In genomic region chr2:239285071-239285931, GRCh38 we compare ENCODE assay signal across 9 cellular contexts.
DNase-seq lines count a peak whose midpoint lies in the region; ATAC-seq and TF ChIP-seq lines count a peak whose summit lies in the region.
"Had no signal": no experiment of that assay in that cellular context is flagged by ENCODE, and none has a peak within 500 bp of the region (broad histone marks: within the 10 kb centered on the region; RNA-seq: fewer than 3 reads in every experiment).

No MANE protein-coding gene starts in this region.

- H3K27me3 Mint-ChIP-seq in activated CD4-positive, alpha-beta memory T cell treated with anti-CD3 and anti-CD28 coated beads for 36 hours, result peaks cover 5% of the 10 kb centered on the region

- H2AFZ ChIP-seq in IMR-90 (replicated peaks; ENCODE audit: low read length, poor library complexity), result peak overlapping the region; percentile 81

- CTCF ChIA-PET in IMR-90 (lab: Yijun Ruan, JAX) (interaction anchor here (1.3 kb wide), 1 partner anchor 18 kb away, joined by 4 read pairs; no protein-coding TSS in a partner anchor), HEK293T (lab: Yijun Ruan, JAX) (no interaction called here)
- CTCF ChIA-PET in activated CD4-positive, alpha-beta memory T cell treated with anti-CD3 and anti-CD28 coated beads for 36 hours (lab: Charles Lee), result interaction anchor here (0.9 kb wide), 1 partner anchor 10 kb away, joined by 4 read pairs; no protein-coding TSS in a partner anchor

- DNase-seq in IMR-90 (no peak), left ventricle myocardium inferior (peak; percentile 9), dedifferentiated amniotic fluid mesenchymal stem cell (ENCODE audit: extremely low spot score) (no peak), HEK293T (ENCODE audit: extremely low spot score) (no peak)
- peak; percentile 60 for DNase-seq in activated CD4-positive, alpha-beta memory T cell treated with anti-CD3 and anti-CD28 coated beads for 36 hours
- peak; percentile 47 for DNase-seq in stimulated activated naive CD8-positive, alpha-beta T cell treated with anti-CD3 and anti-CD28 coated beads, Interleukin-15, Interleukin-2, amounts not matched to agents 100 U/mL and 50 U/mL, for 24 hours
- DNase-seq: NCI-H524 had no signal

- no peak overlapping the region for H3K4me3 ChIP-seq in IMR-90 (ENCODE audit: insufficient read depth, low read depth, low read length)
- H3K4me3 ChIP-seq in left ventricle myocardium inferior, result peak overlapping the region; percentile 37

- no peaks in the 10 kb centered on the region for H4K20me1 ChIP-seq in IMR-90 (ENCODE audit: insufficient read depth, low read length)

- peak overlapping the region; percentile 53 for H4K91ac ChIP-seq in IMR-90 (ENCODE audit: insufficient read depth, low read depth, low read length)

- H3K56ac ChIP-seq in IMR-90 (ENCODE audit: extremely low read depth, insufficient read depth, low read length), result peak overlapping the region; percentile 0; the same call in 1 of the 2 replicates

- H3K79me1 ChIP-seq in IMR-90 (ENCODE audit: low read depth in 1 of 2, low read length in 2 of 2), result peaks cover 38 to 77% of the 10 kb centered on the region in 2 experiments

- peaks cover 65% of the 10 kb centered on the region for H3K4me1 Mint-ChIP-seq in activated CD4-positive, alpha-beta memory T cell treated with anti-CD3 and anti-CD28 coated beads for 36 hours (ENCODE audit: low read depth)

- H3K9me1 ChIP-seq in IMR-90 (ENCODE audit: insufficient read depth, low read length), result peaks cover 24% of the 10 kb centered on the region

- dilution Hi-C loops in IMR-90 (cut with HindIII; ENCODE audit: low sequenced_read_pairs, unreplicated experiment), result no loop called here

- peak overlapping the region; percentile 15 to 83; a peak in 3 of 4 replicates for H4K8ac ChIP-seq in IMR-90 (ENCODE audit: low read depth in 2 of 2, low read length in 2 of 2)

- H3K4me1 ChIP-seq in IMR-90 (ENCODE audit: control insufficient read depth, insufficient read depth, low read length) (peaks cover 35% of the 10 kb centered on the region), left ventricle myocardium inferior (peaks cover 75% of the 10 kb centered on the region)

- H3K4me3 Mint-ChIP-seq in activated CD4-positive, alpha-beta memory T cell treated with anti-CD3 and anti-CD28 coated beads for 36 hours, result peak overlapping the region; percentile 46

- H3K14ac ChIP-seq in IMR-90 (replicated peaks; ENCODE audit: low read depth, low read length), result peak overlapping the region; percentile 39

- TF ChIP-seq CTCF in IMR-90 (conservative IDR thresholded peaks at IDR 0.05; ENCODE audit: low read depth, low read length) (no peak), left ventricle myocardium inferior (IDR thresholded peaks at IDR 0.05; ENCODE audit: borderline replicate concordance) (no peak)

- H3K4ac ChIP-seq in IMR-90 (ENCODE audit: low read depth, low read length), result peak overlapping the region; percentile 64

- H2BK120ac ChIP-seq in IMR-90 (ENCODE audit: low read depth, low read length), result peak overlapping the region; percentile 90

- BruUV-seq in IMR-90 (replicated peaks; lab: Mats Ljungman, UMichigan), result no TSS peak

- no peak overlapping the region for H2BK15ac ChIP-seq in IMR-90 (ENCODE audit: low read depth, low read length)

- H2AK5ac ChIP-seq in IMR-90 (ENCODE audit: low read depth, low read length), result peak overlapping the region; percentile 16

- intact Hi-C loops in IMR-90 (cut with micrococcal nuclease), result loop anchor here (5.0 kb wide), 1 partner anchor 58 kb away; no protein-coding TSS in a partner anchor
- intact Hi-C loops in activated CD4-positive, alpha-beta memory T cell treated with anti-CD3 and anti-CD28 coated beads for 36 hours (cut with micrococcal nuclease), result loop anchor here (10.0 kb wide), 1 partner anchor 340 kb away; no protein-coding TSS in a partner anchor
- intact Hi-C loops in left ventricle myocardium inferior (cut with micrococcal nuclease), result no loop called here

- no peaks in the 10 kb centered on the region for H3K27me3 ChIP-seq in IMR-90 (ENCODE audit: control insufficient read depth, insufficient read depth, low read length)
- H3K27me3 ChIP-seq in left ventricle myocardium inferior (ENCODE audit: low read depth), result no peaks in the 10 kb centered on the region

- 40% methylated on average over 10 of the region's 26 CpGs; no CpG with 5 or more reads in 1 of the 2 experiments for WGBS in IMR-90 (ENCODE audit: extremely low coverage in 2 of 2, insufficient read length in 1 of 2), 2 experiments

- no peaks in the 10 kb centered on the region for H3K9me3 ChIP-seq in IMR-90 (ENCODE audit: control insufficient read depth, insufficient read depth, low read length)
- H3K9me3 ChIP-seq in left ventricle myocardium inferior (replicated peaks), result no peaks in the 10 kb centered on the region

- peak overlapping the region; percentile 55 for H3K4me2 ChIP-seq in IMR-90 (ENCODE audit: low read depth, low read length)

- H3K23ac ChIP-seq in IMR-90 (ENCODE audit: low read depth, low read length), result peak overlapping the region; percentile 53

- H3K36me3 ChIP-seq in IMR-90 (ENCODE audit: control insufficient read depth, insufficient read depth, low read length), result no peaks in the 10 kb centered on the region
- H3K36me3 ChIP-seq in left ventricle myocardium inferior, result peaks cover 3% of the 10 kb centered on the region

- H3K36me3 Mint-ChIP-seq in activated CD4-positive, alpha-beta memory T cell treated with anti-CD3 and anti-CD28 coated beads for 36 hours, result no peaks in the 10 kb centered on the region

- H3K27ac ChIP-seq in IMR-90 (ENCODE audit: insufficient read depth, low read length), result peak overlapping the region; percentile 43
- H3K27ac ChIP-seq in left ventricle myocardium inferior (replicated peaks), result no peak overlapping the region

- in situ Hi-C loops in IMR-90 (cut with MboI; ENCODE audit: low sequenced_read_pairs), result no loop called here

- H2AK9ac ChIP-seq in IMR-90 (replicated peaks; ENCODE audit: low read depth, low read length, poor library complexity), result peak overlapping the region; percentile 86

- H3K18ac ChIP-seq in IMR-90 (ENCODE audit: low read depth, low read length), result peak overlapping the region; percentile 78

- TF ChIP-seq POLR2A in IMR-90 (IDR thresholded peaks at IDR 0.05; ENCODE audit: low read depth, low read length), result no peak

- H4K5ac ChIP-seq in IMR-90 (ENCODE audit: low read depth, low read length), result peak overlapping the region; percentile 88

- no peaks in the 10 kb centered on the region for H3K9me3 Mint-ChIP-seq in activated CD4-positive, alpha-beta memory T cell treated with anti-CD3 and anti-CD28 coated beads for 36 hours

- ATAC-seq in IMR-90 (ENCODE audit: low read depth), result peak; percentile 44
- peak; percentile 59 for ATAC-seq in stimulated activated naive CD8-positive, alpha-beta T cell treated with anti-CD3 and anti-CD28 coated beads, Interleukin-15, Interleukin-2, amounts not matched to agents 100 U/mL and 50 U/mL, for 24 hours
- no peak for ATAC-seq in HG03442 (IDR thresholded peaks at IDR 0.05; ENCODE audit: unreplicated experiment)
- no peak for ATAC-seq in HG02623 (IDR thresholded peaks at IDR 0.05; ENCODE audit: unreplicated experiment)

- peak overlapping the region; percentile 69 for H2BK5ac ChIP-seq in IMR-90 (ENCODE audit: low read depth, low read length, poor library complexity, severe bottlenecking)

- no peak for TF ChIP-seq RAD21 in IMR-90 (IDR thresholded peaks at IDR 0.05; ENCODE audit: low read length)

- H2BK20ac ChIP-seq in IMR-90 (ENCODE audit: low read depth, low read length), result peak overlapping the region; percentile 11

- H3K9ac ChIP-seq in IMR-90 (ENCODE audit: low read depth, low read length), result peak overlapping the region; percentile 52; the same call in 1 of the 2 replicates

- POLR2A ChIA-PET in IMR-90 (lab: Charles Lee; ENCODE audit: unreplicated experiment) (no interaction called here), HEK293T (lab: Yijun Ruan, JAX) (no interaction called here)
- POLR2A ChIA-PET in activated CD4-positive, alpha-beta memory T cell treated with anti-CD3 and anti-CD28 coated beads for 36 hours (lab: Charles Lee), result interaction anchor here (0.8 to 1.7 kb wide), 8 partner anchors 9 to 128 kb away, joined by 3 to 4 read pairs (median 4); partner anchors contain the start of gene HDAC4

- peak overlapping the region; percentile 80 for H3K27ac Mint-ChIP-seq in activated CD4-positive, alpha-beta memory T cell treated with anti-CD3 and anti-CD28 coated beads for 36 hours

TF ChIP-seq in IMR-90, 13 proteins besides CTCF, POLR2A, EP300 and RAD21:
- no peak for TF ChIP-seq RCOR1 (IDR thresholded peaks at IDR 0.05; ENCODE audit: insufficient replicate concordance, low read length)
- TF ChIP-seq CEBPB (IDR thresholded peaks at IDR 0.05; ENCODE audit: low read depth, low read length), result no peak
- no peak for TF ChIP-seq SMC3 (IDR thresholded peaks at IDR 0.05; ENCODE audit: low read depth, low read length)
- TF ChIP-seq MAZ (IDR thresholded peaks at IDR 0.05; ENCODE audit: borderline replicate concordance, low read depth, low read length), result no peak
- TF ChIP-seq RFX5 (IDR thresholded peaks at IDR 0.05; ENCODE audit: low read depth, low read length), result no peak
- TF ChIP-seq FOS (IDR thresholded peaks at IDR 0.05; ENCODE audit: low read depth, low read length), result no peak
- TF ChIP-seq MXI1 (IDR thresholded peaks at IDR 0.05; ENCODE audit: borderline replicate concordance, low read depth, low read length), result no peak
- no peak for TF ChIP-seq NFE2L2 (IDR thresholded peaks at IDR 0.05; ENCODE audit: low read depth, low read length)

TF ChIP-seq in HEK293T, 16 proteins besides CTCF, POLR2A, EP300 and RAD21:
- TF ChIP-seq FOXA1 (IDR thresholded peaks at IDR 0.05) (no peak), SP1 (IDR thresholded peaks at IDR 0.05) (no peak), LEF1 (IDR thresholded peaks at IDR 0.05; ENCODE audit: borderline replicate concordance) (no peak), CTBP1 (IDR thresholded peaks at IDR 0.05; ENCODE audit: borderline replicate concordance) (no peak), HDGF (IDR thresholded peaks at IDR 0.05; ENCODE audit: borderline replicate concordance) (no peak), TARDBP (IDR thresholded peaks at IDR 0.05) (no peak), ZNF384 (IDR thresholded peaks at IDR 0.05) (no peak), ELF4 (IDR thresholded peaks at IDR 0.05) (no peak), BHLHE40 (IDR thresholded peaks at IDR 0.05; ENCODE audit: borderline replicate concordance) (no peak)

Comparison
In these comparisons a context has a peak if more than half of its experiments do, and no peak if none do; other contexts are left out.
1. ATAC-seq: peak in IMR-90 (single experiment) and stimulated activated naive CD8-positive, alpha-beta T cell treated with anti-CD3 and anti-CD28 coated beads, Interleukin-15, Interleukin-2, amounts not matched to agents 100 U/mL and 50 U/mL, for 24 hours (single experiment); none in HG03442 (single experiment) and HG02623 (single experiment).
2. DNase-seq: peak in activated CD4-positive, alpha-beta memory T cell treated with anti-CD3 and anti-CD28 coated beads for 36 hours (single experiment), left ventricle myocardium inferior (single experiment) and stimulated activated naive CD8-positive, alpha-beta T cell treated with anti-CD3 and anti-CD28 coated beads, Interleukin-15, Interleukin-2, amounts not matched to agents 100 U/mL and 50 U/mL, for 24 hours (single experiment); none in IMR-90 (single experiment), dedifferentiated amniotic fluid mesenchymal stem cell (single experiment) and HEK293T (single experiment).